23 cellular contexts compared by ENCODE assay signal in the genomic region with DNA sequence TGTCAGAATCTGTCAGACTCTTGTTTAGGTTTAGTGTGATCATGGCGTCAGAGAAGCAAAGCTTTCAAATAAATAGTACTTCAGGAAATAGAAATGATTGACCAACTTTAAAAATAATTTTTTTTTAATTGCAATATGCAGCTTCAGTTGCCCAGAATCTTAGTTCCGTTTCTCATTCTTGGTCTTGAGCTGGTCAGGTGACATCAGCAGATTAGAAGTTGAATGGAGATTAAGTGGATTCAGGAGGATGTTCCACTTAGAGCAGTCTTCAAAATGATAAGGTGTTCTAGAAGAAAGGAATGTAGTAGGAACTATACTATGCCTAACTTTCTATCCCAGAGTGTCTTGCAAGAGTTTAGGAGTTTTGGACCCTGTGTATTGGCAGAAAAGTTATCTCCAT.
"Had no signal": no experiment of that assay in that cellular context is flagged by ENCODE, and none has a peak within 500 bp of the region (broad histone marks: within the 10 kb centered on the region; RNA-seq: fewer than 3 reads in every experiment).

No MANE protein-coding gene starts in this region.

- H3K9me3 ChIP-seq: SJCRH30 had no signal

- DNase-seq: IMR-90, Kasumi-1, MM.1S, NCI-H1092 treated with DMSO at 0.1 percent for 48 hours, NCI-H1436, NCI-H187, NCI-H2029, NCI-H2081 treated with DMSO at 0.1 percent for 48 hours, NCI-H2171, NCI-H226, NCI-H446, NCI-H510A, NCI-H524 treated with DMSO at 0.1 percent for 48 hours, NCI-H69, NCI-H774, PC-9, Peyer's patch, SHP77 treated with DMSO at 0.1 percent for 48 hours, SJCRH30 had no signal

- H3K4me1 ChIP-seq: Peyer's patch, SJCRH30 had no signal

- H3K27ac ChIP-seq: KMS-11, PC-9, Peyer's patch, SJCRH30 had no signal

- H3K4me3 ChIP-seq: PC-9, Peyer's patch, SJCRH30 had no signal

- H3K9ac ChIP-seq: KMS-11 had no signal

- FAIRE-seq: HepG2 had no signal

- H3K4me2 ChIP-seq: KMS-11, PC-9 had no signal

- ATAC-seq: HepG2, Right ventricle myocardium inferior, SK-N-SH treated with all-trans-retinoic acid at 6 μM for 48 hours had no signal

- H3K27me3 ChIP-seq: Peyer's patch, SJCRH30 had no signal

- H2AFZ ChIP-seq: PC-9 had no signal
